Comparison of ENCODE assay signal across 9 cellular contexts in the genomic region with DNA sequence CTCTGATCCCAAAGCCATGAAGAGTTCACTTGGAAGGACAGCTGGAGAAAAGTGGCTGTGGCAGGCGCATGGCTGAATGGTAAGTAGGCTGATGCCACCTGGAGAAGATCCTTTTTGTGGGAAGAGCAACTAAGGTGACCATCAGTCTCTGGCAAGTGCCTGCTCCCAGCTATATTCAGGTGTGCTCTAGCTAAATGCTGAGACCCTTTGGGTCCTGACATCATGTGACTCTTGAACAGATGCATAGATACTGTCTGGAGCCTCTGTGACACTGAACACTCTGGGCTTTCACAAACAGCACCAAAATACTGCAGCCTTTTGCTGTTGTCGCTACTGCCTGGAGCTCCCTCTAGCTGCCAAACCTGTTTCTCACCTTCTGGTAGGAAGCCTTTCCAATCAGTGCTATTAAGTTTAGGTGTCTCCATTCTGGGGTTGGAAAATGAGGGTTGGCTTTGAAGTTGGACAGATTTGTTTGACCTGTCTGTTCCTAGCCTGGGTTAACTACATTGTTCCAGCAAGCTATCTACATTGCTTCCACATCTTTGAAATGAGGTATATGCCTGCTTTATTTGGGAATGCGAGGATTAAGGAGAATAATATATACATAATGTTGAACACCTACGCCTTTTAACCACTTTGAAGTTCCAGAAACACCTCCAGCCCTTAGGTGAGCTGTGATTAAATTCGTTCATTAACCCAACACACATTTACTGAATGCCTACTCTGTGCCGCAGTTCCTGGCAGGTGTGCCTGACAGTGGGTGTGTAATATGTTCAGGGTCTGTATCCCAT. TPM values are rescaled to one million over a fixed set of nuclear protein-coding genes. Genes with fewer than 3 reads are reported as not detected.
DNase-seq lines count a peak whose midpoint lies in the region; ATAC-seq and TF ChIP-seq lines count a peak whose summit lies in the region.
"Had no signal": no experiment of that assay in that cellular context is flagged by ENCODE, and none has a peak within 500 bp of the region (broad histone marks: within the 10 kb centered on the region; RNA-seq: fewer than 3 reads in every experiment).

No MANE protein-coding gene starts in this region.

- H3K9ac ChIP-seq in neural progenitor cell = no peak overlapping the region

- no peak for TF ChIP-seq POLR2A in lower leg skin (IDR thresholded peaks at IDR 0.05)

- H3K79me2 ChIP-seq in neural progenitor cell (ENCODE audit: low read depth) = no peaks in the 10 kb centered on the region

- intact Hi-C loops in left ventricle myocardium inferior (cut with micrococcal nuclease) (no loop called here), cardiac septum (cut with DNase I) (no loop called here), dorsolateral prefrontal cortex (cut with DNase I) (loop anchor here in 1 of 2 donors (10.0 kb wide), 1 partner anchor 95 kb away; a partner anchor contains a TSS), lower leg skin (cut with DNase I; ENCODE audit: low total_unique reads) (no loop called here)

- no peaks in the 10 kb centered on the region for H3K9me3 Mint-ChIP-seq in T-helper 2 cell treated with Interferon-gamma antibody and Interleukin-4, amounts not matched to agents 5 μg/mL and 100 μg/mL, for 36 hours
- H3K9me3 Mint-ChIP-seq in neural progenitor cell = no peaks in the 10 kb centered on the region
- no peaks in the 10 kb centered on the region for H3K9me3 Mint-ChIP-seq in stimulated activated memory B cell treated with anti-CD40 and anti-IgM and Interleukin-4, amounts not matched to agents 10 μg/mL and 1 μg/mL and 100 μg/mL, for 72 hours
- H3K9me3 Mint-ChIP-seq: stimulated activated naive B cell treated with anti-CD40 and anti-IgM and Interleukin-4, amounts not matched to agents 10 μg/mL and 1 μg/mL and 100 μg/mL, for 72 hours had no signal

- DNase-seq in left ventricle myocardium inferior (no peak), cardiac septum (ENCODE audit: low spot score) (no peak), NCI-H1105 treated with DMSO at 0.1 percent for 48 hours (lab: John Stamatoyannopoulos, UW) (peak; percentile 59), dorsolateral prefrontal cortex (peak in 6 of 10 donors; percentile 46 to 81 (median 56)), neural progenitor cell (ENCODE audit: low spot score) (peak; percentile 72), lower leg skin (ENCODE audit: low spot score in 2 of 2) (no peak)
- peak; percentile 36 for DNase-seq in T-helper 2 cell treated with Interferon-gamma antibody and Interleukin-4, amounts not matched to agents 5 μg/mL and 100 μg/mL, for 36 hours (ENCODE audit: low spot score)
- DNase-seq: stimulated activated naive B cell treated with anti-CD40 and anti-IgM and Interleukin-4, amounts not matched to agents 10 μg/mL and 1 μg/mL and 100 μg/mL, for 72 hours had no signal

- H3K27me3 ChIP-seq in left ventricle myocardium inferior (ENCODE audit: low read depth) (peaks cover 100% of the 10 kb centered on the region), dorsolateral prefrontal cortex (peaks cover 0 to 95% (median 39%) of the 10 kb centered on the region in 45 donors), neural progenitor cell (peaks cover 100% of the 10 kb centered on the region)

- 53 to 58% methylated on average over 6 of the region's 6 CpGs for WGBS in lower leg skin, 2 donors

- TF ChIP-seq CTCF in left ventricle myocardium inferior (IDR thresholded peaks at IDR 0.05; ENCODE audit: borderline replicate concordance) (peak; percentile 44), dorsolateral prefrontal cortex (IDR thresholded peaks at IDR 0.05 in 54 of 56, conservative IDR thresholded peaks at IDR 0.05 in 2 of 56; ENCODE audit: low read depth in 1 of 56, partially characterized antibody in 56 of 56) (peak; percentile 23 to 67 (median 54)), neural progenitor cell (IDR thresholded peaks at IDR 0.05) (peak; percentile 77), lower leg skin (IDR thresholded peaks at IDR 0.05) (no peak)

- H3K27ac ChIP-seq in left ventricle myocardium inferior (replicated peaks) (no peak overlapping the region), dorsolateral prefrontal cortex (peak overlapping the region in 7 of 59 donors; percentile 15 to 43 (median 31)), neural progenitor cell (no peak overlapping the region)

- peaks cover 18% of the 10 kb centered on the region for H3F3A ChIP-seq in neural progenitor cell (ENCODE audit: low read depth)

- H3K9me3 ChIP-seq in left ventricle myocardium inferior (replicated peaks) (no peaks in the 10 kb centered on the region), neural progenitor cell (ENCODE audit: low read depth) (no peaks in the 10 kb centered on the region)

- peaks cover 38% of the 10 kb centered on the region for H4K20me1 ChIP-seq in neural progenitor cell (ENCODE audit: low read depth)

- no peak overlapping the region for H2AFZ ChIP-seq in neural progenitor cell (replicated peaks)

- no peak overlapping the region for H3K27ac Mint-ChIP-seq in T-helper 2 cell treated with Interferon-gamma antibody and Interleukin-4, amounts not matched to agents 5 μg/mL and 100 μg/mL, for 36 hours
- H3K27ac Mint-ChIP-seq in neural progenitor cell = no peak overlapping the region
- no peak overlapping the region for H3K27ac Mint-ChIP-seq in stimulated activated memory B cell treated with anti-CD40 and anti-IgM and Interleukin-4, amounts not matched to agents 10 μg/mL and 1 μg/mL and 100 μg/mL, for 72 hours

- ATAC-seq in stimulated activated memory B cell treated with anti-CD40 and anti-IgM and Interleukin-4, amounts not matched to agents 10 μg/mL and 1 μg/mL and 100 μg/mL, for 72 hours = no peak

- no peak overlapping the region for H3K4me2 ChIP-seq in neural progenitor cell

- no peak overlapping the region for H3K4me3 Mint-ChIP-seq in T-helper 2 cell treated with Interferon-gamma antibody and Interleukin-4, amounts not matched to agents 5 μg/mL and 100 μg/mL, for 36 hours
- H3K4me3 Mint-ChIP-seq in neural progenitor cell = peak overlapping the region; percentile 57
- no peak overlapping the region for H3K4me3 Mint-ChIP-seq in stimulated activated memory B cell treated with anti-CD40 and anti-IgM and Interleukin-4, amounts not matched to agents 10 μg/mL and 1 μg/mL and 100 μg/mL, for 72 hours

- no peaks in the 10 kb centered on the region for H3K36me3 Mint-ChIP-seq in T-helper 2 cell treated with Interferon-gamma antibody and Interleukin-4, amounts not matched to agents 5 μg/mL and 100 μg/mL, for 36 hours (ENCODE audit: low read depth)
- H3K36me3 Mint-ChIP-seq in neural progenitor cell = no peaks in the 10 kb centered on the region
- no peaks in the 10 kb centered on the region for H3K36me3 Mint-ChIP-seq in stimulated activated memory B cell treated with anti-CD40 and anti-IgM and Interleukin-4, amounts not matched to agents 10 μg/mL and 1 μg/mL and 100 μg/mL, for 72 hours

- H3K27me3 Mint-ChIP-seq in T-helper 2 cell treated with Interferon-gamma antibody and Interleukin-4, amounts not matched to agents 5 μg/mL and 100 μg/mL, for 36 hours (ENCODE audit: low read depth) = peaks cover 58% of the 10 kb centered on the region
- H3K27me3 Mint-ChIP-seq in neural progenitor cell (ENCODE audit: insufficient read depth, low read depth) = peaks cover 80% of the 10 kb centered on the region
- peaks cover 23% of the 10 kb centered on the region for H3K27me3 Mint-ChIP-seq in stimulated activated memory B cell treated with anti-CD40 and anti-IgM and Interleukin-4, amounts not matched to agents 10 μg/mL and 1 μg/mL and 100 μg/mL, for 72 hours

- H3K36me3 ChIP-seq in left ventricle myocardium inferior = no peaks in the 10 kb centered on the region
- no peaks in the 10 kb centered on the region for H3K36me3 ChIP-seq in neural progenitor cell

- H3K4me1 Mint-ChIP-seq in T-helper 2 cell treated with Interferon-gamma antibody and Interleukin-4, amounts not matched to agents 5 μg/mL and 100 μg/mL, for 36 hours (ENCODE audit: low read depth) = peaks cover 5% of the 10 kb centered on the region
- peaks cover 11% of the 10 kb centered on the region for H3K4me1 Mint-ChIP-seq in neural progenitor cell
- H3K4me1 Mint-ChIP-seq in stimulated activated memory B cell treated with anti-CD40 and anti-IgM and Interleukin-4, amounts not matched to agents 10 μg/mL and 1 μg/mL and 100 μg/mL, for 72 hours = peaks cover 32% of the 10 kb centered on the region

- H3K4me1 ChIP-seq in left ventricle myocardium inferior (peaks cover 30% of the 10 kb centered on the region), neural progenitor cell (peaks cover 3% of the 10 kb centered on the region)

- no peak overlapping the region for H3K4me3 ChIP-seq in left ventricle myocardium inferior
- peak overlapping the region in 1 of 59 donors; percentile 36 for H3K4me3 ChIP-seq in dorsolateral prefrontal cortex
- no peak overlapping the region for H3K4me3 ChIP-seq in neural progenitor cell
- no peak overlapping the region for H3K4me3 ChIP-seq in lower leg skin (ENCODE audit: low read depth, poor library complexity, severe bottlenecking)

RNA-seq across cellular contexts. Expression of a gene that starts 3.1 kb away (rescaled TPM):
- total RNA-seq in left ventricle myocardium inferior (not detected), cardiac septum (not detected), dorsolateral prefrontal cortex (10 to 100 TPM in 7 of 120 experiments, 1 to 10 TPM in 109, under 1 TPM in 4; 0.25 to 57.1 (median 3.0) TPM), neural progenitor cell (ENCODE audit: low replicate concordance) (0.40 TPM in 1 of 2 replicates, not detected in the other), lower leg skin (not detected)

RNA-seq across cellular contexts. Expression of a gene that starts 6.0 kb away (rescaled TPM):
- total RNA-seq in left ventricle myocardium inferior = 0.55 TPM
- 1.3 TPM for total RNA-seq in cardiac septum
- total RNA-seq in dorsolateral prefrontal cortex = 100 to 1,000 TPM in 86 of 120 experiments, 10 to 100 TPM in 34; 33.6 to 164 (median 112) TPM
- 1.5 and 6.3 TPM in 2 replicates for total RNA-seq in neural progenitor cell (ENCODE audit: low replicate concordance)
- 1 to 10 TPM; 2.9 to 4.1 (median 3.3) TPM for total RNA-seq in lower leg skin

RNA-seq across cellular contexts. Expression of a gene that starts 56.1 kb away (rescaled TPM):
- total RNA-seq in left ventricle myocardium inferior (197 TPM), cardiac septum (186 TPM), dorsolateral prefrontal cortex (100 to 1,000 TPM; 123 to 278 (median 188) TPM), neural progenitor cell (ENCODE audit: low replicate concordance) (365 and 456 TPM in 2 replicates), lower leg skin (100 to 1,000 TPM; 141 to 173 (median 156) TPM)

RNA-seq across cellular contexts. Expression of a gene that starts 57.2 kb away (rescaled TPM):
- total RNA-seq in left ventricle myocardium inferior = 97.4 TPM
- total RNA-seq in cardiac septum = 85.8 TPM
- total RNA-seq in dorsolateral prefrontal cortex = 10 to 100 TPM; 12.9 to 36.2 (median 21.9) TPM
- total RNA-seq in neural progenitor cell (ENCODE audit: low replicate concordance) = 3.9 and 8.2 TPM in 2 replicates
- 10 to 100 TPM in 3 of 4 donors, 1 to 10 TPM in 1; 9.7 to 30.2 (median 23.3) TPM for total RNA-seq in lower leg skin

Comparison
In these comparisons a context has a peak if more than half of its experiments do, and no peak if none do; other contexts are left out.
1. DNase-seq: peak in NCI-H1105 treated with DMSO at 0.1 percent for 48 hours (single experiment), T-helper 2 cell treated with Interferon-gamma antibody and Interleukin-4, amounts not matched to agents 5 μg/mL and 100 μg/mL, for 36 hours (single experiment), dorsolateral prefrontal cortex (6 of 10) and neural progenitor cell (single experiment); none in left ventricle myocardium inferior (single experiment), cardiac septum (single experiment) and lower leg skin (0 of 2).
2. CTCF ChIP-seq: peak in left ventricle myocardium inferior (single experiment), dorsolateral prefrontal cortex (56 of 56) and neural progenitor cell (single experiment); none in lower leg skin (0 of 3).